Comparison of ENCODE assay signal across 19 cellular contexts in the genomic region with DNA sequence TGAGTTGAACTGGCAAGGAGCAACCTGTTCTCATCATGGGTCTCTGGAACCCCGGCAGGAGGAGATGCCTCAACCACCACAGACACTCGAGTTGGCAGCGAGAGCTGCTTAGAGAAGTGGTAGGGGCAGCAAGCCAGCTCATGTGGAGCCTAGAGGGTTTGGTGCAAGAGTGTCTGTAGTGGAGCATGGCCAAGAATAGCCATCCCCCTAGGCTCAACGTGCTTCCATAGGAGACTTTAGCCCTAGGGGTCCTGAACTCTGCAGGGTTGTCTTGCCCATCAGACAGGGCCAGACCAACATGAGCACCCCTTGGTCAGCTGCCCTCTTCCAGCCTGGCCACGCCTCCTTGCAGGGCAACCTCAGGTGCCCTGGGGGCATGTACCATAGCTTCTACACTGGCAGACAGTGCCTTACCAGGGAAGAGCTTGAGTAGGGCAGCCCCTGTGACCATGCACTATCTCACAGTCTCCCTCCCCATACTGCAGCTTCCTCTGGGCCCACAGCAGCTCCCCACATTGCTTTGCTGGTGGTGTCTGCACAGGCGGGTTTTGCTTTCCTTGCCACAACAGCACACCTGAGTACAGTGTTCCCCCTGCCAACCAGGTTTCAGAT.
A peak's percentile ranks its signal among the peaks of the same experiment; 100 is the strongest.
DNase-seq lines count a peak whose midpoint lies in the region; ATAC-seq and TF ChIP-seq lines count a peak whose summit lies in the region.
"Had no signal": no experiment of that assay in that cellular context is flagged by ENCODE, and none has a peak within 500 bp of the region (broad histone marks: within the 10 kb centered on the region; RNA-seq: fewer than 3 reads in every experiment).

No MANE protein-coding gene starts in this region.

- H3K27ac ChIP-seq in right atrium auricular region, result no peak overlapping the region
- no peak overlapping the region for H3K27ac ChIP-seq in upper lobe of right lung
- H3K27ac ChIP-seq in smooth muscle cell (ENCODE audit: low read depth), result no peak overlapping the region
- H3K27ac ChIP-seq: C4-2B, HL-60 had no signal

- H3K9me3 Mint-ChIP-seq in mesothelial cell of epicardium, result peaks cover 15% of the 10 kb centered on the region

- ATAC-seq in left ventricle myocardium superior (peak; percentile 79), upper lobe of right lung (peak; percentile 28), GM19324 (IDR thresholded peaks at IDR 0.05; ENCODE audit: low FRiP score, unreplicated experiment) (no peak)
- ATAC-seq: GM23338, HCT116, K562 had no signal

- in situ Hi-C loops in G401 (cut with HindIII; ENCODE audit: low sequenced_read_pairs), result no loop called here

- H2AFZ ChIP-seq in smooth muscle cell (ENCODE audit: low read depth), result no peak overlapping the region
- H2AFZ ChIP-seq: GM23338 had no signal

- 95% methylated on average over 5 of the region's 6 CpGs for WGBS in smooth muscle cell (ENCODE audit: low lambda C conversion rate)

- H3K4me3 Mint-ChIP-seq in mesothelial cell of epicardium, result no peak overlapping the region
- H3K4me3 Mint-ChIP-seq: CD4-positive, alpha-beta memory T cell; GM23338; HFFc6 had no signal

- peaks cover 49% of the 10 kb centered on the region for H4K20me1 ChIP-seq in smooth muscle cell (ENCODE audit: low read depth)

- H3K27ac Mint-ChIP-seq in mesothelial cell of epicardium, result peak overlapping the region; percentile 23
- H3K27ac Mint-ChIP-seq: CD4-positive, alpha-beta memory T cell; GM23338; HFFc6 had no signal

- H3K36me3 ChIP-seq in right atrium auricular region (no peaks in the 10 kb centered on the region), upper lobe of right lung (no peaks in the 10 kb centered on the region), smooth muscle cell (ENCODE audit: low read depth) (no peaks in the 10 kb centered on the region)

- H3K36me3 Mint-ChIP-seq in mesothelial cell of epicardium, result peaks cover 26% of the 10 kb centered on the region

- TF ChIP-seq CTCF in right atrium auricular region (IDR thresholded peaks at IDR 0.05) (no peak), mesothelial cell of epicardium (IDR thresholded peaks at IDR 0.05; ENCODE audit: unreplicated experiment) (no peak), upper lobe of right lung (IDR thresholded peaks at IDR 0.05) (no peak), smooth muscle cell (IDR thresholded peaks at IDR 0.05; ENCODE audit: borderline replicate concordance, insufficient read depth, poor library complexity, severe bottlenecking) (no peak)

- no peaks in the 10 kb centered on the region for H3K27me3 Mint-ChIP-seq in mesothelial cell of epicardium (ENCODE audit: low read depth)
- H3K27me3 Mint-ChIP-seq: CD4-positive, alpha-beta memory T cell had no signal

- no peaks in the 10 kb centered on the region for H3K9me3 ChIP-seq in right atrium auricular region
- H3K9me3 ChIP-seq in upper lobe of right lung, result no peaks in the 10 kb centered on the region
- H3K9me3 ChIP-seq in smooth muscle cell (replicated peaks; ENCODE audit: low read depth), result no peaks in the 10 kb centered on the region

- H3K4me1 ChIP-seq in right atrium auricular region (peaks cover 0 to 6% of the 10 kb centered on the region in 2 donors), upper lobe of right lung (no peaks in the 10 kb centered on the region), smooth muscle cell (ENCODE audit: low read depth) (no peaks in the 10 kb centered on the region)

- no peak overlapping the region for H3K9ac ChIP-seq in smooth muscle cell (ENCODE audit: low read depth)

- peaks cover 8% of the 10 kb centered on the region for H3K4me1 Mint-ChIP-seq in mesothelial cell of epicardium

- intact Hi-C loops in left ventricle myocardium superior (cut with micrococcal nuclease) (no loop called here), upper lobe of right lung (cut with DNase I) (no loop called here)

- H3K27me3 ChIP-seq in right atrium auricular region (no peaks in the 10 kb centered on the region), upper lobe of right lung (no peaks in the 10 kb centered on the region), smooth muscle cell (ENCODE audit: low read depth) (no peaks in the 10 kb centered on the region)

- peaks cover 11% of the 10 kb centered on the region for H3K79me2 ChIP-seq in smooth muscle cell (ENCODE audit: low read depth)

- H3K4me2 ChIP-seq in smooth muscle cell, result no peak overlapping the region
- H3K4me2 ChIP-seq: GM23338 had no signal

- peak; percentile 39 for DNase-seq in left ventricle myocardium superior
- DNase-seq in right atrium auricular region (ENCODE audit: low spot score), result no peak
- DNase-seq in G401 (ENCODE audit: low spot score), result peak; percentile 31
- no peak for DNase-seq in mesothelial cell of epicardium (ENCODE audit: low spot score in 2 of 2, unreplicated experiment in 2 of 2)
- no peak for DNase-seq in upper lobe of right lung
- no peak for DNase-seq in smooth muscle cell (lab: John Stamatoyannopoulos, UW; ENCODE audit: unreplicated experiment)
- DNase-seq: AML-193; CD4-positive, alpha-beta memory T cell; DMS153; DMS79; H7; HFFc6; IMR-90 had no signal

- no peak overlapping the region for H3K4me3 ChIP-seq in right atrium auricular region
- no peak overlapping the region for H3K4me3 ChIP-seq in upper lobe of right lung
- H3K4me3 ChIP-seq in smooth muscle cell, result no peak overlapping the region
- H3K4me3 ChIP-seq: GM23338, K562 had no signal

- no peaks in the 10 kb centered on the region for H3F3A ChIP-seq in smooth muscle cell (ENCODE audit: low read depth)

Comparison
In these comparisons a context has a peak if more than half of its experiments do, and no peak if none do; other contexts are left out.
1. DNase-seq: peak in left ventricle myocardium superior (single experiment) and G401 (single experiment); none in right atrium auricular region (single experiment), mesothelial cell of epicardium (0 of 2), upper lobe of right lung (single experiment) and smooth muscle cell (single experiment).